ENCODE assay signal across 8 cellular contexts in the genomic region with DNA sequence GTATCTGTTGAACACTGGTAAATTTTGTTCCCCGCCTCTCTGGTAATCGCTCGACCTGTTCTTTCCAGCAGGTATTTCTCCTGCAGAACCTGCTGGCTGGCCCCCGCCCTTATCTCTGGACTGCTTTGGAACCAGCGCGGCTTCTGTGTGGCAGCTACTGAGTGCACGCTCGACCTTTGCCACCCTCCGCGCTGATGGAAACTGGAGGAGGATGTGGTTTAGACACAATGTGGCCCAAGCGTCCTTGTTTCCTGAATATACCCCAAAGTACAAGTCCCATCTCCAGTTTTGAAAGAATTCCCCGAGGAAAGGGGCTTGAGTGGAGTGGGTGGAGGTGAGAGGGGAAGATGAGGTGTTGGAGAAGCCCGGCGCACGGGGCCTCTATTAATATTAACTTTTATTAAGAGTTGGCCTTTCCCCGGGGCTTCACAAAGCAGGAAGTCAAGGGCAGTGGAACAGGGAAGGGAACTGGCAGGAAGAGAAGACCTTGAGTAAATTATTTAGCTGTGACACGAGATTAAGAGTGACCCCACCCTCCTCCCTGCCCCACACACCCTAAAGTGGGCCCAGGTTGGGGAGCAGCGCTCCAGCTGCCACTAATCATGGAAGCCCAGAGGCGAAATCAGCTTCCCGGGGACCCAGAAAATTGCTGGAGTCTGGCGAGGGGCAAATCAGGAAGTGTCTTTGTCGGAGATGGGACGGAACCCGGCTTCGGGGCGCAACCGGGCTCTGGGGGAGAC. TPM values are rescaled to one million over a fixed set of nuclear protein-coding genes. Genes with fewer than 3 reads are reported as not detected.
DNase-seq lines count a peak whose midpoint lies in the region; ATAC-seq, FAIRE-seq and TF ChIP-seq lines count a peak whose summit lies in the region.

No MANE protein-coding gene starts in this region.

- 12 to 14% methylated on average over 27 of the region's 27 CpGs for WGBS in esophagus, 2 donors

- H3K4me1 ChIP-seq in esophagus (ENCODE audit: control insufficient read depth in 2 of 2, insufficient read depth in 2 of 2, low read length in 1 of 2) = peaks cover 3 to 7% of the 10 kb centered on the region in 2 donors
- no peaks in the 10 kb centered on the region for H3K4me1 ChIP-seq in parathyroid adenoma

- ATAC-seq in GM21367 (IDR thresholded peaks at IDR 0.05; ENCODE audit: unreplicated experiment) = no peak

- H3K9ac ChIP-seq in parathyroid adenoma = no peak overlapping the region

- H3K9me3 ChIP-seq in esophagus (ENCODE audit: control insufficient read depth in 2 of 2, insufficient read depth in 1 of 2, low read depth in 1 of 2, low read length in 1 of 2) (peaks cover 0 to 3% of the 10 kb centered on the region in 2 donors), parathyroid adenoma (ENCODE audit: control insufficient read depth, low read length) (no peaks in the 10 kb centered on the region)

- peaks cover 6 to 12% of the 10 kb centered on the region in 2 donors for H3K27me3 ChIP-seq in esophagus (ENCODE audit: control insufficient read depth in 1 of 2, insufficient read depth in 2 of 2, low read length in 2 of 2)
- H3K27me3 ChIP-seq in parathyroid adenoma (ENCODE audit: control insufficient read depth, insufficient read depth, low read length) = peaks cover 11% of the 10 kb centered on the region

- no peaks in the 10 kb centered on the region for H3K79me2 ChIP-seq in parathyroid adenoma

- FAIRE-seq in GM12892 (lab: Jason Lieb, UNC) (peak; percentile 24), HTR-8/SVneo (lab: Jason Lieb, UNC) (no peak)

- H3K36me3 ChIP-seq in esophagus (ENCODE audit: control insufficient read depth in 2 of 2, insufficient read depth in 2 of 2, low read length in 1 of 2) (no peaks in the 10 kb centered on the region), parathyroid adenoma (ENCODE audit: control insufficient read depth, insufficient read depth, low read length) (no peaks in the 10 kb centered on the region)

- no peak for TF ChIP-seq CTCF in parathyroid adenoma (IDR thresholded peaks at IDR 0.05)

- TF ChIP-seq POLR2A in GM12892 (IDR thresholded peaks at IDR 0.05; ENCODE audit: low read depth, low read length) = no peak

- no peak overlapping the region for H2AFZ ChIP-seq in parathyroid adenoma

- peak overlapping the region; percentile 16 to 45 for H3K4me3 ChIP-seq in esophagus (ENCODE audit: low read depth in 1 of 2, low read length in 2 of 2)
- no peak overlapping the region for H3K4me3 ChIP-seq in parathyroid adenoma (ENCODE audit: low read depth, low read length)

- no peak for DNase-seq in GM12892 (ENCODE audit: insufficient read length)
- peak; percentile 72 for DNase-seq in LoVo (ENCODE audit: low spot score)
- DNase-seq in HTR-8/SVneo (ENCODE audit: insufficient read length, low spot score) = no peak
- no peak for DNase-seq in GM03348 (ENCODE audit: low spot score)
- no peak for DNase-seq in germinal center (ENCODE audit: low spot score)

- H3K27ac ChIP-seq in esophagus (ENCODE audit: low read depth in 2 of 2, low read length in 1 of 2) (no peak overlapping the region), parathyroid adenoma (no peak overlapping the region)

- peak overlapping the region; percentile 76 for H3K4me2 ChIP-seq in parathyroid adenoma (ENCODE audit: low read length)

RNA-seq across cellular contexts. Expression of gene CDX2, which starts 16.0 kb away (rescaled TPM):
- polyA plus RNA-seq in GM12892 (2012; ENCODE audit: missing spikeins) = not detected
- under 1 TPM; 0.01 to 0.06 TPM for polyA plus RNA-seq in esophagus

RNA-seq across cellular contexts. Expression of gene PDX1, which starts 33.3 kb away (rescaled TPM):
- 0.17 TPM for polyA plus RNA-seq in GM12892 (2012; ENCODE audit: missing spikeins)
- not detected for polyA plus RNA-seq in esophagus

RNA-seq across cellular contexts. Expression of gene URAD, which starts 35.4 kb away (rescaled TPM):
- not detected for polyA plus RNA-seq in GM12892 (2012; ENCODE audit: missing spikeins)
- not detected for polyA plus RNA-seq in esophagus
